ENCODE assay signal across 35 cellular contexts in the genomic region with DNA sequence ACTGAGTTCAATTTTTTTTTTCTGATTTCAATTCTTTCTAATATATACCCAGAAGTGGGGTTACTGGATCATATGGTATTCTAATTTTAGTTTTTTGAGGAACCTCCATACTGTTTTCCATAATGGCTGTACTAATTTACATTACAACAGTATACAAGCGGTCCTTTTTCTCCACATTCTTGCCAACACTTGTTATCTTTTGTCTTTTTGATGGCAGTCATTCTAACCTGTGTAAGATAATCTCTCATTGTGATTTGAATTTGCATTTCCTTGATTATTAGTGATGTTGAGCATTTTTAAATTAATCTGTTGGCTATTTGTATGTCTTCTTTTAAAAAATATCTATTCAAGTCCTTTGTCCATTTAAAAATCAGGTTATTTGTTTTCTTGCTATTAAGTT.
"Had no signal": no experiment of that assay in that cellular context is flagged by ENCODE, and none has a peak within 500 bp of the region (broad histone marks: within the 10 kb centered on the region; RNA-seq: fewer than 3 reads in every experiment).

No MANE protein-coding gene starts in this region.

- H3K4me3 Mint-ChIP-seq: activated CD4-positive, alpha-beta memory T cell treated with anti-CD3 and anti-CD28 coated beads, Interleukin-2, amount 10 ng/mL, durations not matched to agents 7 days and 5 days; activated CD4-positive, alpha-beta T cell treated with anti-CD3 and anti-CD28 coated beads for 36 hours; activated CD4-positive, alpha-beta T cell treated with anti-CD3 and anti-CD28 coated beads, Interleukin-2, amount 10 ng/mL, durations not matched to agents 7 days and 5 days; activated CD8-positive, alpha-beta memory T cell treated with anti-CD3 and anti-CD28 coated beads, Interleukin-2, amount 10 ng/mL, durations not matched to agents 7 days and 5 days; activated CD8-positive, alpha-beta T cell treated with anti-CD3 and anti-CD28 coated beads, Interleukin-2, amount 10 ng/mL, durations not matched to agents 7 days and 5 days; activated naive CD4-positive, alpha-beta T cell treated with anti-CD3 and anti-CD28 coated beads for 36 hours; activated naive CD8-positive, alpha-beta T cell treated with anti-CD3 and anti-CD28 coated beads for 36 hours; activated T-cell treated with anti-CD3 and anti-CD28 coated beads, Interleukin-2, amount 50 U/mL, for 24 hours; T-helper 1 cell treated with Interleukin-12 subunit alpha and Interleukin-12 subunit beta and Interleukin-4 antibody, amounts not matched to agents 30 μg/mL and 1 μg/mL, for 36 hours; T-helper 2 cell treated with Interferon-gamma antibody and Interleukin-4, amounts not matched to agents 5 μg/mL and 100 μg/mL, for 36 hours had no signal

- H3K27ac ChIP-seq: adrenal gland, body of pancreas, brain microvascular endothelial cell, breast epithelium, VCaP had no signal

- ATAC-seq: activated CD4-positive, alpha-beta T cell treated with anti-CD3 and anti-CD28 coated beads for 36 hours; activated CD4-positive, CD25-positive, alpha-beta regulatory T cell treated with anti-CD3 and anti-CD28 coated beads, Interleukin-2, amount 50 U/mL, for 24 hours; activated CD8-positive, alpha-beta memory T cell treated with anti-CD3 and anti-CD28 coated beads, Interleukin-2, amount 10 ng/mL, durations not matched to agents 7 days and 5 days; activated CD8-positive, alpha-beta T cell treated with anti-CD3 and anti-CD28 coated beads, Interleukin-2, amount 10 ng/mL, durations not matched to agents 7 days and 5 days; activated naive CD4-positive, alpha-beta T cell treated with anti-CD3 and anti-CD28 coated beads, Interleukin-2, amount 50 U/mL, for 72 hours; body of pancreas had no signal

- DNase-seq: activated CD4-positive, alpha-beta memory T cell treated with anti-CD3 and anti-CD28 coated beads, Interleukin-2, amount 10 ng/mL, durations not matched to agents 7 days and 5 days; activated CD4-positive, alpha-beta T cell treated with anti-CD3 and anti-CD28 coated beads for 1 hour; activated CD4-positive, alpha-beta T cell treated with anti-CD3 and anti-CD28 coated beads for 36 hours; activated CD4-positive, alpha-beta T cell treated with anti-CD3 and anti-CD28 coated beads for 48 hours; activated CD4-positive, alpha-beta T cell treated with anti-CD3 and anti-CD28 coated beads, Interleukin-2, amount 10 ng/mL, durations not matched to agents 7 days and 5 days; activated CD4-positive, alpha-beta T cell treated with anti-CD3 and anti-CD28 coated beads, Interleukin-2, amount 50 U/mL, for 48 hours; activated CD4-positive, CD25-positive, alpha-beta regulatory T cell; activated CD8-positive, alpha-beta memory T cell treated with anti-CD3 and anti-CD28 coated beads for 24 hours; activated CD8-positive, alpha-beta memory T cell treated with anti-CD3 and anti-CD28 coated beads, Interleukin-2, amount 10 ng/mL, durations not matched to agents 7 days and 5 days; activated CD8-positive, alpha-beta memory T cell treated with anti-CD3 and anti-CD28 coated beads, Interleukin-2, amount 50 U/mL, for 48 hours; activated CD8-positive, alpha-beta T cell treated with anti-CD3 and anti-CD28 coated beads, Interleukin-2, amount 10 ng/mL, durations not matched to agents 7 days and 5 days; activated effector memory CD4-positive, alpha-beta T cell treated with anti-CD3 and anti-CD28 coated beads, Interleukin-2, amount 50 U/mL, for 16 hours; activated gamma-delta T cell treated with Interleukin-2 at 50 U/mL for 16 hours; activated naive CD4-positive, alpha-beta T cell; activated naive CD4-positive, alpha-beta T cell treated with anti-CD3 and anti-CD28 coated beads for 36 hours; activated naive CD4-positive, alpha-beta T cell treated with anti-CD3 and anti-CD28 coated beads, Interleukin-2, amount 50 U/mL, for 16 hours; activated naive CD8-positive, alpha-beta T cell treated with anti-CD3 and anti-CD28 coated beads for 36 hours; activated T-cell treated with anti-CD3 and anti-CD28 coated beads, Interleukin-2, amount 50 U/mL, for 24 hours; activated T-cell treated with anti-CD3 and anti-CD28 coated beads, Interleukin-2, amount 50 U/mL, for 48 hours; adrenal gland; amniotic stem cell; aorta; body of pancreas; brain microvascular endothelial cell; central memory CD4-positive, alpha-beta T cell; T-helper 1 cell; T-helper 2 cell; T-helper 9 cell had no signal

- H3K27me3 Mint-ChIP-seq: activated CD4-positive, alpha-beta memory T cell treated with anti-CD3 and anti-CD28 coated beads, Interleukin-2, amount 10 ng/mL, durations not matched to agents 7 days and 5 days; activated CD4-positive, alpha-beta T cell treated with anti-CD3 and anti-CD28 coated beads for 36 hours; activated CD4-positive, alpha-beta T cell treated with anti-CD3 and anti-CD28 coated beads, Interleukin-2, amount 10 ng/mL, durations not matched to agents 7 days and 5 days; activated CD8-positive, alpha-beta memory T cell treated with anti-CD3 and anti-CD28 coated beads, Interleukin-2, amount 10 ng/mL, durations not matched to agents 7 days and 5 days; activated naive CD8-positive, alpha-beta T cell treated with anti-CD3 and anti-CD28 coated beads for 36 hours; activated T-cell treated with anti-CD3 and anti-CD28 coated beads, Interleukin-2, amount 50 U/mL, for 24 hours had no signal

- H3K4me3 ChIP-seq: adrenal gland, body of pancreas, breast epithelium had no signal

- H3K27ac Mint-ChIP-seq: activated CD4-positive, alpha-beta memory T cell treated with anti-CD3 and anti-CD28 coated beads, Interleukin-2, amount 10 ng/mL, durations not matched to agents 7 days and 5 days; activated CD4-positive, alpha-beta T cell treated with anti-CD3 and anti-CD28 coated beads for 36 hours; activated CD4-positive, alpha-beta T cell treated with anti-CD3 and anti-CD28 coated beads, Interleukin-2, amount 10 ng/mL, durations not matched to agents 7 days and 5 days; activated CD8-positive, alpha-beta memory T cell treated with anti-CD3 and anti-CD28 coated beads, Interleukin-2, amount 10 ng/mL, durations not matched to agents 7 days and 5 days; activated CD8-positive, alpha-beta T cell treated with anti-CD3 and anti-CD28 coated beads, Interleukin-2, amount 10 ng/mL, durations not matched to agents 7 days and 5 days; activated naive CD4-positive, alpha-beta T cell treated with anti-CD3 and anti-CD28 coated beads for 36 hours; activated naive CD4-positive, alpha-beta T cell treated with anti-CD3 and anti-CD28 coated beads, Interleukin-2, amount 50 U/mL, for 72 hours; activated naive CD8-positive, alpha-beta T cell treated with anti-CD3 and anti-CD28 coated beads for 36 hours; activated T-cell treated with anti-CD3 and anti-CD28 coated beads, Interleukin-2, amount 50 U/mL, for 24 hours; activated T-helper 2 cell treated with anti-CD3 and anti-CD28 coated beads, Interferon-gamma antibody, Interleukin-2, Interleukin-4, amounts not matched to agents 10 μg/mL and 5 μg/mL and 100 μg/mL, durations not matched to agents 14 hours and 24 hours and 36 hours; T-helper 1 cell treated with Interleukin-12 subunit alpha and Interleukin-12 subunit beta and Interleukin-4 antibody, amounts not matched to agents 30 μg/mL and 1 μg/mL, for 36 hours; T-helper 2 cell treated with Interferon-gamma antibody and Interleukin-4, amounts not matched to agents 5 μg/mL and 100 μg/mL, for 36 hours had no signal

- H3K27me3 ChIP-seq: adrenal gland, body of pancreas, brain microvascular endothelial cell, breast epithelium had no signal

- H3K36me3 ChIP-seq: adrenal gland, brain microvascular endothelial cell, breast epithelium had no signal
